Comparison of ENCODE assay signal across 17 cellular contexts in the genomic region with DNA sequence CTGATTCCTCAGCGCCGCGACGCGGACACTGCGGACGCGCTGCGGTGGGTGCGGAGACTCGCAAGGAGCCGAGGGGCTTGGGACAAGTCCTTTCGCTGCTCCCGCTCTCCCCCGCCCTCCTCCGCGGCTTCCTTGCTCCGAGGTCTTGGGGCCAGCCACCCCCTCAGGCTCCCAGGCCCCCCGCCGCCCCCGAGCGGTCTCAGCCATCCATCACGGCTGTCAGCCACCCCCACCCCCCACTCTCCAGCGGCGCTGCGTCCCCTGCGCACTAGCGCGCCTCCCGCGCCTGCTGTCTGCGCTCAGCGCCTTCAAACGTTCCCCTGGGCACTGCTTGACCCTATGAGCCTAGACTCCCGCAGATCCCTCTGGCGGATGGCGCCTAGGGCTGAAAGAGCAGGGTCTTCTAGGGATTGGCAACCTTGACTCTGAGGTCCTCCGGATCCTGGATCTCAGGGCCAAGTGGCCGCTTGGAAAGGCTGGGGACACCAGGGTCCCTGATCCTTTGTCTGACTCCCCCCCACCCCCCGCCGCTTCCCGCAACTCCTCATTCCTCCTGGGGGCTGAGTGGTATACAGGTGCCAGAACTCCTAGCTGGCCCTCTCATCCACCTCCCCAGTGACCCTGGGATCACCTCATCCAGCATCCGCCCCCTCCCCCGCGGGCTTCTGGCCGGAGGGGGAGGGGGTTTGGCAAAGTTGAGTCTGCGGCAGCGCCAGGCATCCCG. TPM values are rescaled to one million over a fixed set of nuclear protein-coding genes. Genes with fewer than 3 reads are reported as not detected.
"Had no signal": no experiment of that assay in that cellular context is flagged by ENCODE, and none has a peak within 500 bp of the region (broad histone marks: within the 10 kb centered on the region; RNA-seq: fewer than 3 reads in every experiment).

No MANE protein-coding gene starts in this region.

- H3K9me3 Mint-ChIP-seq: activated naive CD4-positive, alpha-beta T cell treated with anti-CD3 and anti-CD28 coated beads, Interleukin-2, amount 50 U/mL, for 72 hours; activated T-cell treated with anti-CD3 and anti-CD28 coated beads, Interleukin-2, amount 50 U/mL, for 4 hours; stimulated activated naive CD8-positive, alpha-beta T cell treated with anti-CD3 and anti-CD28 coated beads, Interleukin-15, amount 100 ng/mL, for 72 hours; T-helper 2 cell treated with Interferon-gamma antibody and Interleukin-4, amounts not matched to agents 5 μg/mL and 100 μg/mL, for 36 hours had no signal

- H3K27me3 ChIP-seq: testis had no signal

- H3K4me1 Mint-ChIP-seq: activated CD8-positive, alpha-beta memory T cell treated with anti-CD3 and anti-CD28 coated beads, Interleukin-2, amount 10 ng/mL, durations not matched to agents 7 days and 5 days; stimulated activated naive CD8-positive, alpha-beta T cell treated with anti-CD3 and anti-CD28 coated beads, Interleukin-15, amount 100 ng/mL, for 72 hours had no signal

- H3K27ac ChIP-seq: testis had no signal

- H3K36me3 Mint-ChIP-seq: activated CD8-positive, alpha-beta memory T cell treated with anti-CD3 and anti-CD28 coated beads, Interleukin-2, amount 10 ng/mL, durations not matched to agents 7 days and 5 days; activated naive CD4-positive, alpha-beta T cell treated with anti-CD3 and anti-CD28 coated beads, Interleukin-2, amount 50 U/mL, for 72 hours had no signal

- H3K4me3 ChIP-seq: lung, testis had no signal

- H3K4me3 Mint-ChIP-seq: activated CD8-positive, alpha-beta memory T cell treated with anti-CD3 and anti-CD28 coated beads, Interleukin-2, amount 10 ng/mL, durations not matched to agents 7 days and 5 days; activated T-cell treated with anti-CD3 and anti-CD28 coated beads, Interleukin-2, amount 50 U/mL, for 4 hours; stimulated activated naive CD8-positive, alpha-beta T cell treated with anti-CD3 and anti-CD28 coated beads, Interleukin-15, amount 100 ng/mL, for 72 hours; T-helper 2 cell treated with Interferon-gamma antibody and Interleukin-4, amounts not matched to agents 5 μg/mL and 100 μg/mL, for 36 hours had no signal

- H3K27ac Mint-ChIP-seq: activated CD8-positive, alpha-beta memory T cell treated with anti-CD3 and anti-CD28 coated beads, Interleukin-2, amount 10 ng/mL, durations not matched to agents 7 days and 5 days; stimulated activated naive CD8-positive, alpha-beta T cell treated with anti-CD3 and anti-CD28 coated beads, Interleukin-15, amount 100 ng/mL, for 72 hours; T-helper 2 cell treated with Interferon-gamma antibody and Interleukin-4, amounts not matched to agents 5 μg/mL and 100 μg/mL, for 36 hours had no signal

- H3K9me3 ChIP-seq: testis had no signal

- DNase-seq: activated CD4-positive, alpha-beta T cell treated with anti-CD3 and anti-CD28 coated beads, Interleukin-2, amount 50 U/mL, for 48 hours; activated CD8-positive, alpha-beta memory T cell treated with anti-CD3 and anti-CD28 coated beads, Interleukin-2, amount 10 ng/mL, durations not matched to agents 7 days and 5 days; activated effector memory CD4-positive, alpha-beta T cell treated with anti-CD3 and anti-CD28 coated beads, Interleukin-2, amount 50 U/mL, for 16 hours; activated T-cell treated with anti-CD3 and anti-CD28 coated beads, Interleukin-2, amount 50 U/mL, for 4 hours; cerebellar nuclear complex; left colon; midbrain; occipital lobe; stimulated activated CD4-positive, alpha-beta T cell treated with anti-CD3 and anti-CD28 coated beads, Interleukin-4, amount 100 ng/mL, for 24 hours; stimulated activated naive CD8-positive, alpha-beta T cell treated with anti-CD3 and anti-CD28 coated beads, Interleukin-15, amount 100 ng/mL, for 72 hours; testis had no signal

- ATAC-seq: activated CD4-positive, CD25-positive, alpha-beta regulatory T cell treated with anti-CD3 and anti-CD28 coated beads, Interleukin-2, amount 50 U/mL, for 24 hours; activated CD8-positive, alpha-beta memory T cell treated with anti-CD3 and anti-CD28 coated beads, Interleukin-2, amount 10 ng/mL, durations not matched to agents 7 days and 5 days; activated naive CD4-positive, alpha-beta T cell treated with anti-CD3 and anti-CD28 coated beads, Interleukin-2, amount 50 U/mL, for 72 hours; activated T-cell treated with anti-CD3 and anti-CD28 coated beads, Interleukin-2, amount 50 U/mL, for 4 hours; esophagus mucosa; left colon; stimulated activated naive CD8-positive, alpha-beta T cell treated with anti-CD3 and anti-CD28 coated beads, Interleukin-15, amount 100 ng/mL, for 72 hours had no signal

RNA-seq across cellular contexts. Expression of a gene that starts 1.4 kb away (rescaled TPM):
- total RNA-seq: activated T-cell treated with anti-CD3 and anti-CD28 coated beads, Interleukin-2, amount 50 U/mL, for 4 hours; esophagus mucosa; ureter had no signal

RNA-seq across cellular contexts. Expression of a gene that starts 21.7 kb away (rescaled TPM):
- total RNA-seq: occipital lobe had no signal
